16 cellular contexts compared by ENCODE assay signal in genomic region chr1:243396424-243396823, GRCh38.
DNase-seq lines count a peak whose midpoint lies in the region; ATAC-seq and TF ChIP-seq lines count a peak whose summit lies in the region.
"Had no signal": no experiment of that assay in that cellular context is flagged by ENCODE, and none has a peak within 500 bp of the region (broad histone marks: within the 10 kb centered on the region; RNA-seq: fewer than 3 reads in every experiment).

No MANE protein-coding gene starts in this region.

- no peak for TF ChIP-seq CTCF in Caco-2 (IDR thresholded peaks at IDR 0.05; ENCODE audit: insufficient read depth in 1 of 2, low read depth in 1 of 2, low read length in 1 of 2, severe bottlenecking in 1 of 2, unreplicated experiment in 1 of 2)
- TF ChIP-seq CTCF in VCaP (conservative IDR thresholded peaks at IDR 0.05): no peak
- no peak for TF ChIP-seq CTCF in glutamatergic neuron (IDR thresholded peaks at IDR 0.05; ENCODE audit: partially characterized antibody, unreplicated experiment)
- TF ChIP-seq CTCF in gastrocnemius medialis (IDR thresholded peaks at IDR 0.05 in 4 of 5, conservative IDR thresholded peaks at IDR 0.05 in 1 of 5): no peak

- H3K4me3 ChIP-seq in Caco-2 (ENCODE audit: low read depth, low read length) (no peak overlapping the region), gastrocnemius medialis (peak overlapping the region in 2 of 4 donors; percentile 7 to 8)
- H3K4me3 ChIP-seq: BLaER1 treated with 17β-estradiol and CSF1 and Interleukin-3, amounts not matched to agents 10 nM and 100 nM had no signal

- CTCF ChIA-PET in Caco-2 (lab: Charles Lee): no interaction called here

- intact Hi-C loops in Caco-2 (cut with micrococcal nuclease; ENCODE audit: unreplicated experiment) (no loop called here), gastrocnemius medialis (cut with DNase I; ENCODE audit: low total_unique reads) (no loop called here)

- TF ChIP-seq POLR2A in gastrocnemius medialis (IDR thresholded peaks at IDR 0.05): no peak

- in situ Hi-C loops in gastrocnemius medialis (cut with MboI; ENCODE audit: low sequenced_read_pairs in 4 of 4): no loop called here

- H3K4me3 Mint-ChIP-seq in Caco-2 (ENCODE audit: unreplicated experiment) (no peak overlapping the region), glutamatergic neuron (ENCODE audit: unreplicated experiment) (no peak overlapping the region)
- H3K4me3 Mint-ChIP-seq: B cell; CD8-positive, alpha-beta T cell; H9 had no signal

- peak overlapping the region; percentile 8 for H3K27ac Mint-ChIP-seq in Caco-2 (ENCODE audit: unreplicated experiment)
- peak overlapping the region; percentile 5 for H3K27ac Mint-ChIP-seq in glutamatergic neuron (ENCODE audit: unreplicated experiment)
- H3K27ac Mint-ChIP-seq: B cell; CD8-positive, alpha-beta T cell; H9 had no signal

- BruUV-seq in Caco-2 (replicated peaks; lab: Mats Ljungman, UMichigan): no TSS peak

- H3K27me3 Mint-ChIP-seq in Caco-2 (ENCODE audit: insufficient read depth, unreplicated experiment): no peaks in the 10 kb centered on the region
- no peaks in the 10 kb centered on the region for H3K27me3 Mint-ChIP-seq in glutamatergic neuron (ENCODE audit: unreplicated experiment)
- H3K27me3 Mint-ChIP-seq: B cell had no signal

- H3K27ac ChIP-seq in VCaP (peak overlapping the region; percentile 81), gastrocnemius medialis (peak overlapping the region in 3 of 4 donors; percentile 66 to 78 (median 67))
- H3K27ac ChIP-seq: BLaER1 treated with 17β-estradiol and CSF1 and Interleukin-3, amounts not matched to agents 10 nM and 100 nM; HL-60 had no signal

- H3K9me3 ChIP-seq in Caco-2: no peaks in the 10 kb centered on the region
- no peaks in the 10 kb centered on the region for H3K9me3 ChIP-seq in gastrocnemius medialis
- H3K9me3 ChIP-seq: BLaER1 treated with 17β-estradiol and CSF1 and Interleukin-3, amounts not matched to agents 10 nM and 100 nM had no signal

- H3K4me1 ChIP-seq in Caco-2 (peaks cover 5% of the 10 kb centered on the region; the same call in 1 of the 2 replicates), gastrocnemius medialis (peaks cover 39% of the 10 kb centered on the region in 2 donors)
- H3K4me1 ChIP-seq: BLaER1 treated with 17β-estradiol and CSF1 and Interleukin-3, amounts not matched to agents 10 nM and 100 nM had no signal

- H3K4me1 Mint-ChIP-seq in Caco-2 (ENCODE audit: low read depth, unreplicated experiment) (peaks cover 8% of the 10 kb centered on the region), glutamatergic neuron (ENCODE audit: low read depth, unreplicated experiment) (peaks cover 31% of the 10 kb centered on the region)
- H3K4me1 Mint-ChIP-seq: B cell had no signal

- DNase-seq in Caco-2 (no peak), glutamatergic neuron (no peak), gastrocnemius medialis (no peak), GDM1 (lab: John Stamatoyannopoulos, UW) (no peak)
- DNase-seq in activated CD4-positive, alpha-beta T cell treated with anti-CD3 and anti-CD28 coated beads, Interleukin-2, amount 50 U/mL, for 1 hour: no peak
- DNase-seq: 8988T; CD8-positive, alpha-beta T cell; H9; IMR-90; KBM-7 had no signal

- H3K36me3 ChIP-seq in Caco-2 (ENCODE audit: control insufficient read depth, insufficient read depth, low read length): no peaks in the 10 kb centered on the region
- no peaks in the 10 kb centered on the region for H3K36me3 ChIP-seq in gastrocnemius medialis

- no peak for ATAC-seq in gastrocnemius medialis
- no peak for ATAC-seq in esophagus mucosa
- no peak for ATAC-seq in HG03097 (IDR thresholded peaks at IDR 0.05; ENCODE audit: low FRiP score, unreplicated experiment)
- ATAC-seq: CD8-positive, alpha-beta T cell had no signal

- H3K36me3 Mint-ChIP-seq in Caco-2 (ENCODE audit: insufficient read depth, unreplicated experiment) (no peaks in the 10 kb centered on the region), glutamatergic neuron (ENCODE audit: unreplicated experiment) (no peaks in the 10 kb centered on the region)

- no peaks in the 10 kb centered on the region for H3K9me3 Mint-ChIP-seq in Caco-2 (ENCODE audit: unreplicated experiment)
- no peaks in the 10 kb centered on the region for H3K9me3 Mint-ChIP-seq in glutamatergic neuron (ENCODE audit: unreplicated experiment)
- H3K9me3 Mint-ChIP-seq: CD8-positive, alpha-beta T cell; H9 had no signal

- no peaks in the 10 kb centered on the region for H3K27me3 ChIP-seq in Caco-2 (replicated peaks; ENCODE audit: control insufficient read depth, insufficient read depth, low read length)
- no peaks in the 10 kb centered on the region for H3K27me3 ChIP-seq in gastrocnemius medialis
- H3K27me3 ChIP-seq: BLaER1 treated with 17β-estradiol and CSF1 and Interleukin-3, amounts not matched to agents 10 nM and 100 nM had no signal

- POLR2A ChIA-PET in Caco-2 (lab: Charles Lee): no interaction called here
